Comparison of ENCODE assay signal across 8 cellular contexts in genomic region chr6:10510592-10511367, GRCh38. TPM values are rescaled to one million over a fixed set of nuclear protein-coding genes. Genes with fewer than 3 reads are reported as not detected.
DNase-seq lines count a peak whose midpoint lies in the region; ATAC-seq, FAIRE-seq and TF ChIP-seq lines count a peak whose summit lies in the region.

No MANE protein-coding gene starts in this region.

- no peak overlapping the region for H3K27ac ChIP-seq in AG04450 (ENCODE audit: low read depth, low read length)

- no peaks in the 10 kb centered on the region for H3K9me3 ChIP-seq in AG04450 (ENCODE audit: control insufficient read depth, insufficient read depth, low read length)

- H3K27me3 ChIP-seq in AG04450 (ENCODE audit: control insufficient read depth, insufficient read depth, low read length) = peaks cover 5% of the 10 kb centered on the region
- H3K27me3 ChIP-seq in bronchial epithelial cell (ENCODE audit: control insufficient read depth, insufficient read depth, low read length) = no peaks in the 10 kb centered on the region

- POLR2A ChIA-PET in AG04450 (lab: Yijun Ruan, JAX) = no interaction called here

- CTCF ChIA-PET in AG04450 (lab: Charles Lee) = interaction anchor here (0.5 to 2.0 kb wide), 15 partner anchors 10 to 291 kb away, joined by 3 to 29 read pairs (median 5); partner anchors contain the start of genes C6orf52, PAK1IP1 and TMEM14C

- DNase-seq in AG04450 (ENCODE audit: low read depth, low spot score) = no peak
- DNase-seq in NCI-H1105 (lab: John Stamatoyannopoulos, UW) = peak; percentile 61
- DNase-seq in SW480 (ENCODE audit: low spot score) = peak; percentile 51
- DNase-seq in bronchial epithelial cell (ENCODE audit: low read depth) = peak; percentile 53
- peak; percentile 80 for DNase-seq in kidney tubule cell (ENCODE audit: low spot score)
- DNase-seq in stimulated activated CD4-positive, alpha-beta T cell treated with anti-CD3 and anti-CD28 coated beads, Interleukin-4, amount 100 ng/mL, for 4 hours = peak; percentile 22 to 27

- FAIRE-seq in bronchial epithelial cell (lab: Jason Lieb, UNC) = no peak

- peak; percentile 77 for TF ChIP-seq CTCF in AG04450 (IDR thresholded peaks at IDR 0.05; ENCODE audit: low read depth, low read length)
- TF ChIP-seq CTCF in bronchial epithelial cell (IDR thresholded peaks at IDR 0.05; ENCODE audit: insufficient read depth, low read length, severe bottlenecking) = peak; percentile 87

- H3K36me3 ChIP-seq in bronchial epithelial cell (ENCODE audit: control insufficient read depth, insufficient read depth, low read length) = no peaks in the 10 kb centered on the region

- H3K4me3 ChIP-seq in AG04450 (ENCODE audit: low read depth, low read length) = no peak overlapping the region
- no peak overlapping the region for H3K4me3 ChIP-seq in bronchial epithelial cell (ENCODE audit: low read depth, low read length)

- ATAC-seq in GM18508 (IDR thresholded peaks at IDR 0.05; ENCODE audit: insufficient read depth, unreplicated experiment) (peak; percentile 88), HG02870 (IDR thresholded peaks at IDR 0.05; ENCODE audit: unreplicated experiment) (peak; percentile 90)

RNA-seq across cellular contexts. Expression of gene GCNT2, which starts 10.4 kb away (rescaled TPM):
- polyA plus RNA-seq in AG04450 (2011; rRNA removed) = 1.6 and 2.5 TPM in 2 replicates
- polyA minus RNA-seq in AG04450 (2011; rRNA and poly(A)+ RNA removed) = 2.2 and 2.4 TPM in 2 replicates
- 10.3 and 15.5 TPM in 2 replicates for total RNA-seq in bronchial epithelial cell
